In the genomic region with DNA sequence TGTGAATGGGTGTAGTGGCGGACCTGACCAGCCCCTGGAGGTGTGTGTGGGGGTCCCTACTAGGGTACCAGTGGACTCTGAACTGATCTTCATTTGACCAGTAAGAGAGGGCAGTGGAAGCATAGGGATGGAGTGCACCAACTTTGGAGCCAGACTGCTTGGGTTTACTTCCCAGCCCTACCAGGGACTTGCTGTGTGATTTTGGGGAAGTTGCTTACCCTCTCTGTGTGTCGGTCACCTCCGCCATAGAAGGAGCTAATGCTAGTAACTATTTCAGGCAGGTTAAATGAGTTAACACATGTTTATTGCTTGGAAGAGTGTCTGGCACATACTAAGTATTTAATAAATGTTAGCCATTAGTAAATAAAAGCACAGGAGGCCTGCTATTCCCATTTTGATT, we compare ENCODE assay signal across 28 cellular contexts. TPM values are rescaled to one million over a fixed set of nuclear protein-coding genes. Genes with fewer than 3 reads are reported as not detected.
"Had no signal": no experiment of that assay in that cellular context is flagged by ENCODE, and none has a peak within 500 bp of the region (broad histone marks: within the 10 kb centered on the region; RNA-seq: fewer than 3 reads in every experiment).

No MANE protein-coding gene starts in this region.

- H3K4me1 ChIP-seq: esophagus squamous epithelium, gastrocnemius medialis, left lung, lower lobe of right lung had no signal

- H3K9me3 ChIP-seq: esophagus squamous epithelium, gastrocnemius medialis, heart right ventricle, left lung, lower lobe of right lung, mucosa of descending colon had no signal

- DNase-seq: cortex of kidney; effector CD8-positive, alpha-beta T cell; effector memory CD8-positive, alpha-beta T cell; endodermal cell; erythroblast; esophagus squamous epithelium; foreskin melanocyte; gastrocnemius medialis; glutamatergic neuron; head of caudate nucleus; heart right ventricle; hippocampal formation; left cardiac atrium; left lung; left ventricle myocardium superior; lower lobe of right lung; mesenchymal stem cell; mucosa of descending colon; naive B cell had no signal

- FAIRE-seq: endometrium, islet of Langerhans, keratinocyte had no signal

- H3K36me3 ChIP-seq: esophagus squamous epithelium, gastrocnemius medialis, heart right ventricle, left lung, lower lobe of right lung had no signal

- ATAC-seq: effector memory CD8-positive, alpha-beta T cell; esophagus mucosa; gastrocnemius medialis; left cardiac atrium; left lung; lower lobe of right lung; mucosa of descending colon had no signal

- H3K4me3 ChIP-seq: esophagus squamous epithelium, gastrocnemius medialis, heart right ventricle, left lung, lower lobe of right lung, mucosa of descending colon had no signal

- H3K27ac ChIP-seq: epithelial cell of prostate, esophagus squamous epithelium, gastrocnemius medialis, heart right ventricle, left lung, lower lobe of right lung had no signal

RNA-seq across cellular contexts. Expression of gene ADCYAP1R1, which starts 6.6 kb away (rescaled TPM):
- total RNA-seq: glomerular endothelial cell, kidney epithelial cell, lung microvascular endothelial cell, myocyte had no signal
- polyA plus RNA-seq: keratinocyte had no signal
